32 cellular contexts compared by ENCODE assay signal in genomic region chr21:33557447-33557846, GRCh38.
"Had no signal": no experiment of that assay in that cellular context is flagged by ENCODE, and none has a peak within 500 bp of the region (broad histone marks: within the 10 kb centered on the region; RNA-seq: fewer than 3 reads in every experiment).

No MANE protein-coding gene starts in this region.

- ATAC-seq: activated CD4-positive, CD25-positive, alpha-beta regulatory T cell treated with anti-CD3 and anti-CD28 coated beads, Interleukin-2, amount 50 U/mL, for 24 hours; activated CD8-positive, alpha-beta T cell treated with anti-CD3 and anti-CD28 coated beads for 36 hours; activated naive CD8-positive, alpha-beta T cell treated with anti-CD3 and anti-CD28 coated beads, Interleukin-2, amount 50 U/mL, for 24 hours; esophagus mucosa; T-helper 17 cell had no signal

- H3K9me3 Mint-ChIP-seq: activated CD8-positive, alpha-beta T cell treated with anti-CD3 and anti-CD28 coated beads for 36 hours; activated naive CD4-positive, alpha-beta T cell treated with anti-CD3 and anti-CD28 coated beads for 36 hours; activated naive CD4-positive, alpha-beta T cell treated with anti-CD3 and anti-CD28 coated beads, Interleukin-2, amount 50 U/mL, for 24 hours; activated naive CD8-positive, alpha-beta T cell treated with anti-CD3 and anti-CD28 coated beads for 36 hours; activated naive CD8-positive, alpha-beta T cell treated with anti-CD3 and anti-CD28 coated beads, Interleukin-2, amount 50 U/mL, for 24 hours; activated T-helper 1 cell treated with anti-CD3 and anti-CD28 coated beads, Interleukin-12 subunit alpha, Interleukin-12 subunit beta, Interleukin-2, Interleukin-4 antibody, amounts not matched to agents 30 ng/mL and 10 ng/mL and 1 ng/mL, durations not matched to agents 14 hours and 24 hours and 36 hours; activated T-helper 2 cell treated with anti-CD3 and anti-CD28 coated beads, Interferon-gamma antibody, Interleukin-2, Interleukin-4, amounts not matched to agents 10 μg/mL and 5 μg/mL and 100 μg/mL, durations not matched to agents 14 hours and 24 hours and 36 hours; central memory CD8-positive, alpha-beta T cell; dendritic cell treated with granulocyte-macrophage colony-stimulating factor and Interleukin-4, amounts not matched to agents 40 ng/mL and 50 ng/mL, for 4 days; endodermal cell; T-helper 2 cell treated with Interferon-gamma antibody and Interleukin-4, amounts not matched to agents 5 μg/mL and 100 μg/mL, for 36 hours had no signal

- H3K9me3 ChIP-seq: adrenal gland had no signal

- H3K4me3 ChIP-seq: adrenal gland, coronary artery had no signal

- H3K27ac Mint-ChIP-seq: activated B cell treated with CpG ODN at 0.5 μM for 24 hours; activated naive CD4-positive, alpha-beta T cell treated with anti-CD3 and anti-CD28 coated beads for 36 hours; activated naive CD8-positive, alpha-beta T cell treated with anti-CD3 and anti-CD28 coated beads for 36 hours; activated naive CD8-positive, alpha-beta T cell treated with anti-CD3 and anti-CD28 coated beads, Interleukin-2, amount 50 U/mL, for 24 hours; activated T-helper 1 cell treated with anti-CD3 and anti-CD28 coated beads, Interleukin-12 subunit alpha, Interleukin-12 subunit beta, Interleukin-2, Interleukin-4 antibody, amounts not matched to agents 30 ng/mL and 10 ng/mL and 1 ng/mL, durations not matched to agents 14 hours and 24 hours and 36 hours; activated T-helper 2 cell treated with anti-CD3 and anti-CD28 coated beads, Interferon-gamma antibody, Interleukin-2, Interleukin-4, amounts not matched to agents 10 μg/mL and 5 μg/mL and 100 μg/mL, durations not matched to agents 14 hours and 24 hours and 36 hours; dendritic cell treated with granulocyte-macrophage colony-stimulating factor and Interleukin-4, amounts not matched to agents 40 ng/mL and 50 ng/mL, for 4 days; endodermal cell; T-helper 2 cell treated with Interferon-gamma antibody and Interleukin-4, amounts not matched to agents 5 μg/mL and 100 μg/mL, for 36 hours had no signal

- H3K27ac ChIP-seq: adrenal gland, brain microvascular endothelial cell, coronary artery, dorsolateral prefrontal cortex, WERI-Rb-1 had no signal

- H3K27me3 Mint-ChIP-seq: activated B cell treated with CpG ODN at 0.5 μM for 24 hours; activated CD8-positive, alpha-beta T cell treated with anti-CD3 and anti-CD28 coated beads for 36 hours; activated naive CD4-positive, alpha-beta T cell treated with anti-CD3 and anti-CD28 coated beads, Interleukin-2, amount 50 U/mL, for 24 hours; activated naive CD8-positive, alpha-beta T cell treated with anti-CD3 and anti-CD28 coated beads for 36 hours; activated naive CD8-positive, alpha-beta T cell treated with anti-CD3 and anti-CD28 coated beads, Interleukin-2, amount 50 U/mL, for 24 hours; central memory CD8-positive, alpha-beta T cell; dendritic cell treated with granulocyte-macrophage colony-stimulating factor and Interleukin-4, amounts not matched to agents 40 ng/mL and 50 ng/mL, for 4 days; T-helper 17 cell had no signal

- H3K4me3 Mint-ChIP-seq: activated B cell treated with CpG ODN at 0.5 μM for 24 hours; activated CD8-positive, alpha-beta T cell treated with anti-CD3 and anti-CD28 coated beads for 36 hours; activated naive CD4-positive, alpha-beta T cell treated with anti-CD3 and anti-CD28 coated beads for 36 hours; activated naive CD8-positive, alpha-beta T cell treated with anti-CD3 and anti-CD28 coated beads for 36 hours; activated naive CD8-positive, alpha-beta T cell treated with anti-CD3 and anti-CD28 coated beads, Interleukin-2, amount 50 U/mL, for 24 hours; activated T-helper 1 cell treated with anti-CD3 and anti-CD28 coated beads, Interleukin-12 subunit alpha, Interleukin-12 subunit beta, Interleukin-2, Interleukin-4 antibody, amounts not matched to agents 30 ng/mL and 10 ng/mL and 1 ng/mL, durations not matched to agents 14 hours and 24 hours and 36 hours; dendritic cell treated with granulocyte-macrophage colony-stimulating factor and Interleukin-4, amounts not matched to agents 40 ng/mL and 50 ng/mL, for 4 days; endodermal cell; T-helper 2 cell treated with Interferon-gamma antibody and Interleukin-4, amounts not matched to agents 5 μg/mL and 100 μg/mL, for 36 hours had no signal

- DNase-seq: activated B cell treated with CpG ODN at 0.5 μM for 24 hours; activated CD4-positive, alpha-beta T cell treated with anti-CD3 and anti-CD28 coated beads for 48 hours; activated CD4-positive, alpha-beta T cell treated with anti-CD3 and anti-CD28 coated beads, Interleukin-2, amount 50 U/mL, for 1 hour; activated CD4-positive, alpha-beta T cell treated with anti-CD3 and anti-CD28 coated beads, Interleukin-2, amount 50 U/mL, for 48 hours; activated CD8-positive, alpha-beta memory T cell treated with anti-CD3 and anti-CD28 coated beads for 24 hours; activated CD8-positive, alpha-beta T cell treated with anti-CD3 and anti-CD28 coated beads for 36 hours; activated effector memory CD4-positive, alpha-beta T cell treated with anti-CD3 and anti-CD28 coated beads, Interleukin-2, amount 50 U/mL, for 16 hours; activated naive CD4-positive, alpha-beta T cell treated with anti-CD3 and anti-CD28 coated beads for 36 hours; activated naive CD8-positive, alpha-beta T cell treated with anti-CD3 and anti-CD28 coated beads for 36 hours; activated naive CD8-positive, alpha-beta T cell treated with anti-CD3 and anti-CD28 coated beads, Interleukin-2, amount 50 U/mL, for 24 hours; activated T-cell treated with anti-CD3 and anti-CD28 coated beads, Interleukin-2, amount 50 U/mL, for 1 hour; adrenal gland; amygdala; aorta; brain microvascular endothelial cell; dorsolateral prefrontal cortex; effector memory CD4-positive, alpha-beta T cell; endodermal cell; foreskin fibroblast; T-helper 1 cell; T-helper 17 cell; T1000; WERI-Rb-1 had no signal

- H3K27me3 ChIP-seq: adrenal gland, brain microvascular endothelial cell, dorsolateral prefrontal cortex had no signal
